Comparison of ENCODE assay signal across 9 cellular contexts in genomic region chr3:188296761-188297689, GRCh38.
A peak's percentile ranks its signal among the peaks of the same experiment; 100 is the strongest.
DNase-seq lines count a peak whose midpoint lies in the region; ATAC-seq and TF ChIP-seq lines count a peak whose summit lies in the region.
"Had no signal": no experiment of that assay in that cellular context is flagged by ENCODE, and none has a peak within 500 bp of the region (broad histone marks: within the 10 kb centered on the region; RNA-seq: fewer than 3 reads in every experiment).

No MANE protein-coding gene starts in this region.

- peak overlapping the region; percentile 32 for H3K4me3 Mint-ChIP-seq in stimulated activated naive CD8-positive, alpha-beta T cell treated with anti-CD3 and anti-CD28 coated beads, Interleukin-15, Interleukin-2, amounts not matched to agents 100 ng/mL and 50 ng/mL, for 24 hours

- H3K27ac Mint-ChIP-seq in stimulated activated naive CD8-positive, alpha-beta T cell treated with anti-CD3 and anti-CD28 coated beads, Interleukin-15, Interleukin-2, amounts not matched to agents 100 ng/mL and 50 ng/mL, for 24 hours, result peak overlapping the region; percentile 54

- no peak for DNase-seq in stimulated activated naive CD8-positive, alpha-beta T cell treated with anti-CD3 and anti-CD28 coated beads, Interleukin-15, Interleukin-2, amounts not matched to agents 100 U/mL and 50 U/mL, for 24 hours
- DNase-seq in astrocyte of the hippocampus (ENCODE audit: low read depth, low spot score) (peak; percentile 64), right lobe of liver (peak in 1 of 3 donors; percentile 79), SJCRH30 (no peak)
- DNase-seq in activated CD8-positive, alpha-beta memory T cell treated with anti-CD3 and anti-CD28 coated beads, Interleukin-2, amount 50 U/mL, for 48 hours, result no peak
- DNase-seq: nucleus accumbens had no signal

- no peak for TF ChIP-seq CTCF in right lobe of liver (IDR thresholded peaks at IDR 0.05)

- H3K27ac ChIP-seq in right lobe of liver (peak overlapping the region; percentile 43 to 92 (median 75)), SJCRH30 (no peak overlapping the region)

- no peak for ATAC-seq in stimulated activated naive CD8-positive, alpha-beta T cell treated with anti-CD3 and anti-CD28 coated beads, Interleukin-15, Interleukin-2, amounts not matched to agents 100 U/mL and 50 U/mL, for 24 hours
- ATAC-seq in right lobe of liver, result peak; percentile 48 to 81 (median 66)
- ATAC-seq in HG02938 (IDR thresholded peaks at IDR 0.05; ENCODE audit: unreplicated experiment), result no peak
- no peak for ATAC-seq in HG03045 (IDR thresholded peaks at IDR 0.05; ENCODE audit: unreplicated experiment)

- intact Hi-C loops in right lobe of liver (cut with DNase I), result no loop called here

- H3K9me3 ChIP-seq in right lobe of liver (no peaks in the 10 kb centered on the region), SJCRH30 (replicated peaks) (no peaks in the 10 kb centered on the region)

- H3K36me3 ChIP-seq in right lobe of liver (no peaks in the 10 kb centered on the region), SJCRH30 (no peaks in the 10 kb centered on the region)

- no peaks in the 10 kb centered on the region for H3K9me3 Mint-ChIP-seq in stimulated activated naive CD8-positive, alpha-beta T cell treated with anti-CD3 and anti-CD28 coated beads, Interleukin-15, Interleukin-2, amounts not matched to agents 100 ng/mL and 50 ng/mL, for 24 hours

- H3K27me3 ChIP-seq in right lobe of liver, result no peaks in the 10 kb centered on the region
- no peaks in the 10 kb centered on the region for H3K27me3 ChIP-seq in SJCRH30

- peaks cover 8% of the 10 kb centered on the region for H3K36me3 Mint-ChIP-seq in stimulated activated naive CD8-positive, alpha-beta T cell treated with anti-CD3 and anti-CD28 coated beads, Interleukin-15, Interleukin-2, amounts not matched to agents 100 ng/mL and 50 ng/mL, for 24 hours (ENCODE audit: low read depth)

- H3K27me3 Mint-ChIP-seq in stimulated activated naive CD8-positive, alpha-beta T cell treated with anti-CD3 and anti-CD28 coated beads, Interleukin-15, Interleukin-2, amounts not matched to agents 100 ng/mL and 50 ng/mL, for 24 hours, result no peaks in the 10 kb centered on the region

- H3K4me1 Mint-ChIP-seq in stimulated activated naive CD8-positive, alpha-beta T cell treated with anti-CD3 and anti-CD28 coated beads, Interleukin-15, Interleukin-2, amounts not matched to agents 100 ng/mL and 50 ng/mL, for 24 hours (ENCODE audit: low read depth), result peaks cover 90% of the 10 kb centered on the region

- WGBS in right lobe of liver (ENCODE audit: insufficient coverage, low coverage, low lambda C conversion rate, missing lambda C conversion rate), result 21% methylated on average over 5 of the region's 5 CpGs

- TF ChIP-seq POLR2A in right lobe of liver (IDR thresholded peaks at IDR 0.05), result peak; percentile 22

- H3K4me1 ChIP-seq in right lobe of liver (peaks cover 0 to 58% (median 29%) of the 10 kb centered on the region in 4 donors), SJCRH30 (no peaks in the 10 kb centered on the region)

- H3K4me3 ChIP-seq in right lobe of liver, result no peak overlapping the region
- H3K4me3 ChIP-seq in SJCRH30, result no peak overlapping the region

Comparison
In these comparisons a context has a peak if more than half of its experiments do, and no peak if none do; other contexts are left out.
1. ATAC-seq: peak in right lobe of liver (4 of 4); none in stimulated activated naive CD8-positive, alpha-beta T cell treated with anti-CD3 and anti-CD28 coated beads, Interleukin-15, Interleukin-2, amounts not matched to agents 100 U/mL and 50 U/mL, for 24 hours (single experiment), HG02938 (single experiment) and HG03045 (single experiment).